In the genomic region with DNA sequence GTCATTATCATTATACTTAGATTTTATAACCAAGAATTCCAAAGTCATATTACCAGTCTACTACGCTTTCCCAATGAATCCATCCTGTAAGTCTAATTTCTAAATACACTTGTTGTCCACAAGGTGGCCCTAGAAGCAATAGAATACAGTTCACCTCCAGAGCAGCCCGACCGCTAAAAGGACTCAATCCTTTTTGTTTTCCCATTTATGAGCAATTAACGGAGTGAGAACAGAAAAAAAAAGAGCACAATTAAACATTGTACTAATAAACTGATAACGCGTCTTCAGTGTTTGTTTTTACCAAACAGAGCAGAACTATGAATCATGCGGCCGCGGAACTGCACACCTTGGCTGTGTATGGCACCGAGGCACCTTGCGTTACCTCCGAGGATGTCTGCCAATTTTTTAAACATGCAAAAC, we compare ENCODE assay signal across 8 cellular contexts.
DNase-seq lines count a peak whose midpoint lies in the region; ATAC-seq, FAIRE-seq and TF ChIP-seq lines count a peak whose summit lies in the region.

No MANE protein-coding gene starts in this region.

- H2AFZ ChIP-seq in Karpas-422 (ENCODE audit: low read length) (no peak overlapping the region), HepG2 (ENCODE audit: low read length) (no peak overlapping the region)

- no peaks in the 10 kb centered on the region for H3K79me2 ChIP-seq in Karpas-422 (ENCODE audit: low read length)
- H3K79me2 ChIP-seq in HepG2 (ENCODE audit: insufficient read depth, low read length): no peaks in the 10 kb centered on the region

- peaks cover 31% of the 10 kb centered on the region for H3K27me3 Mint-ChIP-seq in activated naive CD4-positive, alpha-beta T cell treated with anti-CD3 and anti-CD28 coated beads, Interleukin-2, amount 10 ng/mL, durations not matched to agents 7 days and 5 days

- peak; percentile 87 for ATAC-seq in HepG2

- TF ChIP-seq RAD21 in HepG2 (CRISPR knock-in tag; IDR thresholded peaks at IDR 0.05): peak; percentile 60

- H3K9me3 ChIP-seq in Karpas-422 (ENCODE audit: low read length) (no peaks in the 10 kb centered on the region), HepG2 (ENCODE audit: low read length) (no peaks in the 10 kb centered on the region), subcutaneous abdominal adipose tissue (ENCODE audit: control insufficient read depth in 5 of 5, low read length in 5 of 5) (peaks cover 0 to 3% (median 2%) of the 10 kb centered on the region in 5 donors)

- CTCF ChIA-PET in activated naive CD4-positive, alpha-beta T cell treated with anti-CD3 and anti-CD28 coated beads, Interleukin-2, amount 10 ng/mL, durations not matched to agents 7 days and 5 days (lab: Charles Lee): interaction anchor here (2.0 to 2.4 kb wide), 2 partner anchors 326 kb away, joined by 10 to 15 read pairs; no protein-coding TSS in a partner anchor
- CTCF ChIA-PET in HepG2 (lab: Yijun Ruan, JAX; ENCODE audit: low intra/inter-chr PET ratio, low total read pairs): interaction anchor here (1.1 to 2.8 kb wide), 6 partner anchors 325 to 923 kb away, joined by 3 to 41 read pairs (median 4); no protein-coding TSS in a partner anchor

- peaks cover 5% of the 10 kb centered on the region for H3K4me1 Mint-ChIP-seq in activated naive CD4-positive, alpha-beta T cell treated with anti-CD3 and anti-CD28 coated beads, Interleukin-2, amount 10 ng/mL, durations not matched to agents 7 days and 5 days

- H3K9me3 Mint-ChIP-seq in activated naive CD4-positive, alpha-beta T cell treated with anti-CD3 and anti-CD28 coated beads, Interleukin-2, amount 10 ng/mL, durations not matched to agents 7 days and 5 days: no peaks in the 10 kb centered on the region

- TF ChIP-seq POLR2A in HepG2 (IDR thresholded peaks at IDR 0.05; ENCODE audit: insufficient read depth in 1 of 2, low read depth in 2 of 2, low read length in 2 of 2) (no peak), lower leg skin (IDR thresholded peaks at IDR 0.05) (no peak)

- no peak overlapping the region for H3K27ac ChIP-seq in Karpas-422 (ENCODE audit: low read length)
- H3K27ac ChIP-seq in dorsolateral prefrontal cortex: peak overlapping the region in 15 of 59 donors; percentile 10 to 77 (median 29)
- no peak overlapping the region for H3K27ac ChIP-seq in HepG2 (ENCODE audit: extremely low read length, insufficient read depth, low read length)
- H3K27ac ChIP-seq in subcutaneous abdominal adipose tissue (ENCODE audit: low read depth, low read length): no peak overlapping the region

- no TSS peak for BruUV-seq in HepG2 (replicated peaks; lab: Mats Ljungman, UMichigan)

- POLR2A ChIA-PET in HepG2 (lab: Yijun Ruan, JAX): no interaction called here

- H3K4me2 ChIP-seq in Karpas-422 (ENCODE audit: low read depth, low read length, poor library complexity, severe bottlenecking) (no peak overlapping the region), HepG2 (ENCODE audit: low read depth, low read length) (peak overlapping the region; percentile 66)

- TF ChIP-seq EP300 in HepG2 (IDR thresholded peaks at IDR 0.05; ENCODE audit: low read depth in 2 of 2, low read length in 2 of 2): no peak
- no peak for TF ChIP-seq EP300 in HepG2 (CRISPR knock-in tag; IDR thresholded peaks at IDR 0.05; ENCODE audit: borderline replicate concordance)

- in situ Hi-C loops in HepG2 (cut with HindIII; ENCODE audit: extremely low pct_ligation_motif_present, low pct_unique_long_range_greater_than_20kb): loop anchor here (5.0 to 10.0 kb wide), 2 partner anchors 158 to 325 kb away; a partner anchor contains a TSS

- TF ChIP-seq CTCF in dorsolateral prefrontal cortex (IDR thresholded peaks at IDR 0.05 in 54 of 56, conservative IDR thresholded peaks at IDR 0.05 in 2 of 56; ENCODE audit: low read depth in 1 of 56, partially characterized antibody in 56 of 56): peak; percentile 55 to 87 (median 76)
- TF ChIP-seq CTCF in HepG2 (CRISPR knock-in tag; IDR thresholded peaks at IDR 0.05): peak; percentile 72
- TF ChIP-seq CTCF in lower leg skin (IDR thresholded peaks at IDR 0.05): peak in 1 of 3 donors; percentile 53

- no peaks in the 10 kb centered on the region for H3K36me3 Mint-ChIP-seq in activated naive CD4-positive, alpha-beta T cell treated with anti-CD3 and anti-CD28 coated beads, Interleukin-2, amount 10 ng/mL, durations not matched to agents 7 days and 5 days

- no peak overlapping the region for H3K4me3 Mint-ChIP-seq in activated naive CD4-positive, alpha-beta T cell treated with anti-CD3 and anti-CD28 coated beads, Interleukin-2, amount 10 ng/mL, durations not matched to agents 7 days and 5 days

- peaks cover 2% of the 10 kb centered on the region for H3K4me1 ChIP-seq in Karpas-422 (ENCODE audit: low read length)
- peaks cover 9% of the 10 kb centered on the region for H3K4me1 ChIP-seq in HepG2 (ENCODE audit: insufficient read depth, low read length)
- H3K4me1 ChIP-seq in subcutaneous abdominal adipose tissue (ENCODE audit: control insufficient read depth in 5 of 5, insufficient read depth in 5 of 5, low read length in 5 of 5): peaks cover 0 to 11% (median 7%) of the 10 kb centered on the region in 5 donors

- H4K20me1 ChIP-seq in Karpas-422 (ENCODE audit: insufficient read depth, low read depth, low read length) (no peaks in the 10 kb centered on the region), HepG2 (ENCODE audit: insufficient read depth, low read length) (no peaks in the 10 kb centered on the region)

- H3K4me3 ChIP-seq in Karpas-422 (ENCODE audit: low read length): no peak overlapping the region
- peak overlapping the region; percentile 18 to 68 (median 49) for H3K4me3 ChIP-seq in dorsolateral prefrontal cortex
- peak overlapping the region in 1 of 3 experiments; percentile 45; a peak in 2 of 6 replicates for H3K4me3 ChIP-seq in HepG2 (replicated peaks in 1 of 3; ENCODE audit: insufficient read depth in 1 of 3, low read depth in 2 of 3, low read length in 3 of 3)
- peak overlapping the region in 4 of 5 donors; percentile 38 to 56 (median 46) for H3K4me3 ChIP-seq in subcutaneous abdominal adipose tissue (ENCODE audit: low read depth in 1 of 5, low read length in 5 of 5)
- no peak overlapping the region for H3K4me3 ChIP-seq in lower leg skin (ENCODE audit: low read depth, poor library complexity, severe bottlenecking)

- H3K27me3 ChIP-seq in Karpas-422 (ENCODE audit: low read length) (no peaks in the 10 kb centered on the region), dorsolateral prefrontal cortex (peaks cover 0 to 3% (median 0%) of the 10 kb centered on the region in 45 donors), HepG2 (ENCODE audit: control insufficient read depth in 1 of 2, insufficient read depth in 2 of 2, low read length in 2 of 2) (peaks cover 0 to 18% of the 10 kb centered on the region in 2 experiments; a peak in 3 of 5 replicates), subcutaneous abdominal adipose tissue (ENCODE audit: control insufficient read depth in 5 of 5, insufficient read depth in 4 of 5, low read length in 5 of 5) (peaks cover 0 to 8% (median 0%) of the 10 kb centered on the region in 5 donors)

- H3K36me3 ChIP-seq in Karpas-422 (ENCODE audit: insufficient read depth, low read length) (no peaks in the 10 kb centered on the region), HepG2 (replicated peaks in 1 of 2; ENCODE audit: control insufficient read depth in 1 of 2, insufficient read depth in 2 of 2, low read length in 2 of 2) (no peaks in the 10 kb centered on the region), subcutaneous abdominal adipose tissue (ENCODE audit: control insufficient read depth in 5 of 5, insufficient read depth in 5 of 5, low read length in 5 of 5) (no peaks in the 10 kb centered on the region)

- no peaks in the 10 kb centered on the region for H3K9me2 ChIP-seq in Karpas-422 (replicated peaks; ENCODE audit: insufficient read depth, low read length)

- intact Hi-C loops in dorsolateral prefrontal cortex (cut with DNase I): loop anchor here (2.0 to 10.0 kb wide), 4 partner anchors 325 to 922 kb away; no protein-coding TSS in a partner anchor
- intact Hi-C loops in HepG2 (cut with micrococcal nuclease; ENCODE audit: unreplicated experiment): loop anchor here (1.0 kb wide), 3 partner anchors 163 to 330 kb away; no protein-coding TSS in a partner anchor
- intact Hi-C loops in lower leg skin (cut with DNase I; ENCODE audit: low total_unique reads): loop anchor here (5.0 kb wide), 1 partner anchor 325 kb away; no protein-coding TSS in a partner anchor

- H3K9ac ChIP-seq in Karpas-422 (ENCODE audit: low read length) (no peak overlapping the region), HepG2 (ENCODE audit: insufficient read depth, low read depth, low read length) (no peak overlapping the region), subcutaneous abdominal adipose tissue (ENCODE audit: low read length in 5 of 5) (no peak overlapping the region)

- DNase-seq in activated naive CD4-positive, alpha-beta T cell treated with anti-CD3 and anti-CD28 coated beads, Interleukin-2, amount 50 U/mL, for 16 hours: peak; percentile 11
- DNase-seq in activated naive CD4-positive, alpha-beta T cell treated with anti-CD3 and anti-CD28 coated beads, Interleukin-2, amount 10 ng/mL, durations not matched to agents 7 days and 5 days: no peak
- DNase-seq in Karpas-422: peak; percentile 73
- DNase-seq in RPMI8226: peak; percentile 22
- DNase-seq in dorsolateral prefrontal cortex: no peak
- peak; percentile 75 for DNase-seq in HepG2 (ENCODE audit: low spot score)
- DNase-seq in lower leg skin (ENCODE audit: low spot score in 2 of 2): no peak

- H3K27ac Mint-ChIP-seq in activated naive CD4-positive, alpha-beta T cell treated with anti-CD3 and anti-CD28 coated beads, Interleukin-2, amount 10 ng/mL, durations not matched to agents 7 days and 5 days: no peak overlapping the region

- peak; percentile 60 for FAIRE-seq in HepG2 (lab: Jason Lieb, UNC)

- WGBS in HepG2 (ENCODE audit: low lambda C conversion rate): 11% methylated on average over 12 of the region's 12 CpGs
- WGBS in lower leg skin, 2 donors: 3 to 7% methylated on average over 12 of the region's 12 CpGs

TF ChIP-seq in HepG2, 621 proteins besides CTCF, POLR2A, EP300 and RAD21 (continues in another document):
- TF ChIP-seq PAX8 (CRISPR knock-in tag; IDR thresholded peaks at IDR 0.05; ENCODE audit: borderline replicate concordance) (no peak), RXRA (CRISPR knock-in tag; IDR thresholded peaks at IDR 0.05) (no peak), DR1 (CRISPR knock-in tag; IDR thresholded peaks at IDR 0.05) (no peak), ZNF264 (CRISPR knock-in tag; IDR thresholded peaks at IDR 0.05) (no peak), SPEN (CRISPR knock-in tag; IDR thresholded peaks at IDR 0.05; ENCODE audit: low read depth) (no peak), ZFX (CRISPR knock-in tag; IDR thresholded peaks at IDR 0.05; ENCODE audit: low read depth) (no peak), CEBPB (IDR thresholded peaks at IDR 0.05; ENCODE audit: borderline replicate concordance, low read depth, low read length) (no peak)
- TF ChIP-seq, protein P1, sequence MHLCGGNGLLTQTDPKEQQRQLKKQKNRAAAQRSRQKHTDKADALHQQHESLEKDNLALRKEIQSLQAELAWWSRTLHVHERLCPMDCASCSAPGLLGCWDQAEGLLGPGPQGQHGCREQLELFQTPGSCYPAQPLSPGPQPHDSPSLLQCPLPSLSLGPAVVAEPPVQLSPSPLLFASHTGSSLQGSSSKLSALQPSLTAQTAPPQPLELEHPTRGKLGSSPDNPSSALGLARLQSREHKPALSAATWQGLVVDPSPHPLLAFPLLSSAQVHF (CRISPR knock-in tag; IDR thresholded peaks at IDR 0.05): no peak

Comparison
In these comparisons a context has a peak if more than half of its experiments do, and no peak if none do; other contexts are left out.
1. DNase-seq: peak in activated naive CD4-positive, alpha-beta T cell treated with anti-CD3 and anti-CD28 coated beads, Interleukin-2, amount 50 U/mL, for 16 hours (single experiment), Karpas-422 (single experiment), RPMI8226 (single experiment) and HepG2 (single experiment); none in activated naive CD4-positive, alpha-beta T cell treated with anti-CD3 and anti-CD28 coated beads, Interleukin-2, amount 10 ng/mL, durations not matched to agents 7 days and 5 days (single experiment), dorsolateral prefrontal cortex (0 of 10) and lower leg skin (0 of 2).
2. H3K4me3 ChIP-seq: peak in dorsolateral prefrontal cortex (59 of 59) and subcutaneous abdominal adipose tissue (4 of 5); none in Karpas-422 (single experiment) and lower leg skin (single experiment).